ENCODE assay signal across 1 cellular context in genomic region chr20:407097-407952, GRCh38.
TF ChIP-seq lines count a peak whose summit lies in the region.

No MANE protein-coding gene starts in this region.

TF ChIP-seq in HepG2, 621 proteins besides CTCF, POLR2A, EP300 and RAD21 (continued from another document and continues in another):
- TF ChIP-seq, protein P1, sequence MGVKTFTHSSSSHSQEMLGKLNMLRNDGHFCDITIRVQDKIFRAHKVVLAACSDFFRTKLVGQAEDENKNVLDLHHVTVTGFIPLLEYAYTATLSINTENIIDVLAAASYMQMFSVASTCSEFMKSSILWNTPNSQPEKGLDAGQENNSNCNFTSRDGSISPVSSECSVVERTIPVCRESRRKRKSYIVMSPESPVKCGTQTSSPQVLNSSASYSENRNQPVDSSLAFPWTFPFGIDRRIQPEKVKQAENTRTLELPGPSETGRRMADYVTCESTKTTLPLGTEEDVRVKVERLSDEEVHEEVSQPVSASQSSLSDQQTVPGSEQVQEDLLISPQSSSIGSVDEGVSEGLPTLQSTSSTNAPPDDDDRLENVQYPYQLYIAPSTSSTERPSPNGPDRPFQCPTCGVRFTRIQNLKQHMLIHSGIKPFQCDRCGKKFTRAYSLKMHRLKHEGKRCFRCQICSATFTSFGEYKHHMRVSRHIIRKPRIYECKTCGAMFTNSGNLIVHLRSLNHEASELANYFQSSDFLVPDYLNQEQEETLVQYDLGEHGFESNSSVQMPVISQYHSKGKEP (CRISPR knock-in tag; IDR thresholded peaks at IDR 0.05): peak; percentile 76; the same call in 1 of the 2 replicates
- TF ChIP-seq NBN (conservative IDR thresholded peaks at IDR 0.05) (no peak), DMAP1 (CRISPR knock-in tag; IDR thresholded peaks at IDR 0.05) (peak; percentile 55; the same call in 1 of the 2 replicates), GATAD2A (CRISPR knock-in tag; IDR thresholded peaks at IDR 0.05) (peak; percentile 57), ZBTB8A (CRISPR knock-in tag; IDR thresholded peaks at IDR 0.05; ENCODE audit: borderline replicate concordance, low read depth) (no peak; the same call in 1 of the 2 replicates), GZF1 (CRISPR knock-in tag; IDR thresholded peaks at IDR 0.05) (0 out of 2 replicates have a peak, but pooled peaks have one; percentile 56), ZNF83 (CRISPR knock-in tag; IDR thresholded peaks at IDR 0.05; ENCODE audit: borderline replicate concordance) (peak; percentile 70), BCL6 (CRISPR knock-in tag; IDR thresholded peaks at IDR 0.05) (peak; percentile 65), ZNF446 (CRISPR knock-in tag; IDR thresholded peaks at IDR 0.05) (no peak; the same call in none of the 2 replicates), GPN1 (CRISPR knock-in tag; IDR thresholded peaks at IDR 0.05; ENCODE audit: borderline replicate concordance) (0 out of 2 replicates have a peak, but pooled peaks have one; percentile 28), MXD4 (CRISPR knock-in tag; IDR thresholded peaks at IDR 0.05) (no peak), ZMYM4 (CRISPR knock-in tag; IDR thresholded peaks at IDR 0.05) (peak; percentile 85), ZFP36 (IDR thresholded peaks at IDR 0.05; ENCODE audit: borderline replicate concordance, low read depth, low read length, partially characterized antibody) (no peak), SMYD3 (CRISPR knock-in tag; IDR thresholded peaks at IDR 0.05) (peak; percentile 91), TFDP1 (CRISPR knock-in tag; IDR thresholded peaks at IDR 0.05; ENCODE audit: borderline replicate concordance) (peak; percentile 69), ZNF883 (CRISPR knock-in tag; IDR thresholded peaks at IDR 0.05; ENCODE audit: not compliant biosample characterization) (peak; percentile 31), HHEX (CRISPR knock-in tag; IDR thresholded peaks at IDR 0.05) (no peak), CSRNP1 (CRISPR knock-in tag; IDR thresholded peaks at IDR 0.05) (peak; percentile 70; the same call in 1 of the 2 replicates), MYC (CRISPR knock-in tag; IDR thresholded peaks at IDR 0.05; ENCODE audit: borderline replicate concordance) (no peak; the same call in 1 of the 2 replicates), MNT (IDR thresholded peaks at IDR 0.05) (no peak), SP5 (CRISPR knock-in tag; IDR thresholded peaks at IDR 0.05; ENCODE audit: borderline replicate concordance, low read depth) (peak; percentile 39), ZNF619 (CRISPR knock-in tag; IDR thresholded peaks at IDR 0.05) (peak; percentile 85), TCF7L2 (IDR thresholded peaks at IDR 0.05; ENCODE audit: low read depth, low read length) (no peak), ZBTB2 (CRISPR knock-in tag; IDR thresholded peaks at IDR 0.05; ENCODE audit: low read depth) (peak; percentile 25; the same call in 1 of the 2 replicates), ZNF530 (CRISPR knock-in tag; IDR thresholded peaks at IDR 0.05; ENCODE audit: low read depth) (0 out of 2 replicates have a peak, but pooled peaks have one; percentile 80), SRSF9 (IDR thresholded peaks at IDR 0.05; ENCODE audit: borderline replicate concordance, insufficient read depth, low read depth, low read length, poor library complexity, severe bottlenecking) (no peak), TBX3 (IDR thresholded peaks at IDR 0.05; ENCODE audit: borderline replicate concordance) (peak; percentile 22; the same call in 1 of the 2 replicates), CREB1 (IDR thresholded peaks at IDR 0.05) (peak; percentile 26; the same call in 1 of the 2 replicates), CREB1 (CRISPR knock-in tag; IDR thresholded peaks at IDR 0.05) (no peak), ZKSCAN5 (CRISPR knock-in tag; IDR thresholded peaks at IDR 0.05) (no peak), CC2D1A (CRISPR knock-in tag; IDR thresholded peaks at IDR 0.05) (no peak), NFYB (CRISPR knock-in tag; IDR thresholded peaks at IDR 0.05) (no peak; the same call in 1 of the 2 replicates), MIER3 (CRISPR knock-in tag; IDR thresholded peaks at IDR 0.05; ENCODE audit: borderline replicate concordance) (peak; percentile 65), SNAPC2 (CRISPR knock-in tag; IDR thresholded peaks at IDR 0.05) (peak; percentile 86; the same call in 1 of the 2 replicates), TMF1 (CRISPR knock-in tag; IDR thresholded peaks at IDR 0.05; ENCODE audit: low read depth) (peak; percentile 67), FOSL1 (CRISPR knock-in tag; IDR thresholded peaks at IDR 0.05; ENCODE audit: borderline replicate concordance) (no peak), ATM (IDR thresholded peaks at IDR 0.05; ENCODE audit: borderline replicate concordance) (no peak), RAD51 (IDR thresholded peaks at IDR 0.05; ENCODE audit: borderline replicate concordance) (no peak), ATRX (CRISPR knock-in tag; IDR thresholded peaks at IDR 0.05; ENCODE audit: borderline replicate concordance) (no peak), NONO (IDR thresholded peaks at IDR 0.05) (no peak), NONO (CRISPR knock-in tag; conservative IDR thresholded peaks at IDR 0.05) (peak; percentile 88; the same call in 1 of the 2 replicates), TFE3 (CRISPR knock-in tag; IDR thresholded peaks at IDR 0.05) (peak; percentile 67), FOXO1 (CRISPR knock-in tag; IDR thresholded peaks at IDR 0.05) (peak; percentile 73; the same call in 1 of the 2 replicates), ZIK1 (CRISPR knock-in tag; IDR thresholded peaks at IDR 0.05; ENCODE audit: borderline replicate concordance, low read depth) (no peak; the same call in 1 of the 2 replicates)
- TF ChIP-seq, protein P2, sequence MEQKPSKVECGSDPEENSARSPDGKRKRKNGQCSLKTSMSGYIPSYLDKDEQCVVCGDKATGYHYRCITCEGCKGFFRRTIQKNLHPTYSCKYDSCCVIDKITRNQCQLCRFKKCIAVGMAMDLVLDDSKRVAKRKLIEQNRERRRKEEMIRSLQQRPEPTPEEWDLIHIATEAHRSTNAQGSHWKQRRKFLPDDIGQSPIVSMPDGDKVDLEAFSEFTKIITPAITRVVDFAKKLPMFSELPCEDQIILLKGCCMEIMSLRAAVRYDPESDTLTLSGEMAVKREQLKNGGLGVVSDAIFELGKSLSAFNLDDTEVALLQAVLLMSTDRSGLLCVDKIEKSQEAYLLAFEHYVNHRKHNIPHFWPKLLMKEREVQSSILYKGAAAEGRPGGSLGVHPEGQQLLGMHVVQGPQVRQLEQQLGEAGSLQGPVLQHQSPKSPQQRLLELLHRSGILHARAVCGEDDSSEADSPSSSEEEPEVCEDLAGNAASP (CRISPR knock-in tag; IDR thresholded peaks at IDR 0.05; ENCODE audit: borderline replicate concordance): peak; percentile 82; the same call in 1 of the 2 replicates
- TF ChIP-seq, protein P3, sequence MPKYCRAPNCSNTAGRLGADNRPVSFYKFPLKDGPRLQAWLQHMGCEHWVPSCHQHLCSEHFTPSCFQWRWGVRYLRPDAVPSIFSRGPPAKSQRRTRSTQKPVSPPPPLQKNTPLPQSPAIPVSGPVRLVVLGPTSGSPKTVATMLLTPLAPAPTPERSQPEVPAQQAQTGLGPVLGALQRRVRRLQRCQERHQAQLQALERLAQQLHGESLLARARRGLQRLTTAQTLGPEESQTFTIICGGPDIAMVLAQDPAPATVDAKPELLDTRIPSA (CRISPR knock-in tag; IDR thresholded peaks at IDR 0.05; ENCODE audit: borderline replicate concordance): 0 out of 2 replicates have a peak, but pooled peaks have one; percentile 19
- TF ChIP-seq, protein P4, sequence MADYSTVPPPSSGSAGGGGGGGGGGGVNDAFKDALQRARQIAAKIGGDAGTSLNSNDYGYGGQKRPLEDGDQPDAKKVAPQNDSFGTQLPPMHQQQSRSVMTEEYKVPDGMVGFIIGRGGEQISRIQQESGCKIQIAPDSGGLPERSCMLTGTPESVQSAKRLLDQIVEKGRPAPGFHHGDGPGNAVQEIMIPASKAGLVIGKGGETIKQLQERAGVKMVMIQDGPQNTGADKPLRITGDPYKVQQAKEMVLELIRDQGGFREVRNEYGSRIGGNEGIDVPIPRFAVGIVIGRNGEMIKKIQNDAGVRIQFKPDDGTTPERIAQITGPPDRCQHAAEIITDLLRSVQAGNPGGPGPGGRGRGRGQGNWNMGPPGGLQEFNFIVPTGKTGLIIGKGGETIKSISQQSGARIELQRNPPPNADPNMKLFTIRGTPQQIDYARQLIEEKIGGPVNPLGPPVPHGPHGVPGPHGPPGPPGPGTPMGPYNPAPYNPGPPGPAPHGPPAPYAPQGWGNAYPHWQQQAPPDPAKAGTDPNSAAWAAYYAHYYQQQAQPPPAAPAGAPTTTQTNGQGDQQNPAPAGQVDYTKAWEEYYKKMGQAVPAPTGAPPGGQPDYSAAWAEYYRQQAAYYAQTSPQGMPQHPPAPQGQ (CRISPR knock-in tag; IDR thresholded peaks at IDR 0.05; ENCODE audit: borderline replicate concordance): no peak
